ENCODE assay signal across 1 cellular context in genomic region chr20:35307666-35308653, GRCh38.
TF ChIP-seq lines count a peak whose summit lies in the region.

No MANE protein-coding gene starts in this region.

TF ChIP-seq in SK-N-SH, 30 proteins besides CTCF, POLR2A, EP300 and RAD21 (continued from another document):
- TF ChIP-seq NFIC (IDR thresholded peaks at IDR 0.05; ENCODE audit: borderline replicate concordance) = peak; percentile 95
- TF ChIP-seq JUND (IDR thresholded peaks at IDR 0.05) = peak; percentile 54
- no peak for TF ChIP-seq ELF1 (IDR thresholded peaks at IDR 0.05)
- TF ChIP-seq NRF1 (IDR thresholded peaks at IDR 0.05; ENCODE audit: low read depth, low read length) = no peak
- no peak for TF ChIP-seq IRF3 (IDR thresholded peaks at IDR 0.05; ENCODE audit: low read depth, low read length)
- peak; percentile 73; the same call in 1 of the 2 replicates for TF ChIP-seq TEAD4 (IDR thresholded peaks at IDR 0.05; ENCODE audit: borderline replicate concordance, insufficient read depth)
- no peak for TF ChIP-seq EZH2phosphoT487 (IDR thresholded peaks at IDR 0.05; ENCODE audit: borderline replicate concordance, low read depth)
- TF ChIP-seq MAX (IDR thresholded peaks at IDR 0.05; ENCODE audit: low read depth) = peak; percentile 98
- TF ChIP-seq FOXM1 (IDR thresholded peaks at IDR 0.05; ENCODE audit: low read depth) = 0 out of 2 replicates have a peak, but pooled peaks have one; percentile 58
- peak; percentile 88 for TF ChIP-seq TCF12 (IDR thresholded peaks at IDR 0.05)
- no peak for TF ChIP-seq MEF2A (IDR thresholded peaks at IDR 0.05; ENCODE audit: borderline replicate concordance, low read depth)
- 0 out of 2 replicates have a peak, but pooled peaks have one; percentile 10 for TF ChIP-seq POLR2AphosphoS5 (IDR thresholded peaks at IDR 0.05; ENCODE audit: low read depth, low read length)
- TF ChIP-seq RXRA (IDR thresholded peaks at IDR 0.05; ENCODE audit: borderline replicate concordance, low read depth) = no peak; the same call in none of the 2 replicates
- peak; percentile 33; the same call in 1 of the 2 replicates for TF ChIP-seq USF1 (IDR thresholded peaks at IDR 0.05; ENCODE audit: borderline replicate concordance, low read depth)
- TF ChIP-seq MXI1 (IDR thresholded peaks at IDR 0.05; ENCODE audit: low read depth, low read length) = peak; percentile 92
- no peak for TF ChIP-seq YY1 (IDR thresholded peaks at IDR 0.05; ENCODE audit: low read depth)
- TF ChIP-seq FOSL2 (IDR thresholded peaks at IDR 0.05; ENCODE audit: borderline replicate concordance, low read depth) = peak; percentile 40; the same call in 1 of the 2 replicates
- peak; percentile 53; the same call in 1 of the 2 replicates for TF ChIP-seq RCOR1 (IDR thresholded peaks at IDR 0.05; ENCODE audit: low read length)
- no peak for TF ChIP-seq CHD2 (IDR thresholded peaks at IDR 0.05; ENCODE audit: low read length, partially characterized antibody)
- peak; percentile 51 for TF ChIP-seq PBX3 (IDR thresholded peaks at IDR 0.05)
- TF ChIP-seq ZBTB33 (IDR thresholded peaks at IDR 0.05; ENCODE audit: borderline replicate concordance, low read depth) = peak; percentile 56
TF ChIP-seq in SK-N-SH: peak in this region for 14.
